ENCODE assay signal across 9 cellular contexts in genomic region chr9:94281101-94281500, GRCh38. TPM values are rescaled to one million over a fixed set of nuclear protein-coding genes. Genes with fewer than 3 reads are reported as not detected.
"Had no signal": no experiment of that assay in that cellular context is flagged by ENCODE, and none has a peak within 500 bp of the region (broad histone marks: within the 10 kb centered on the region; RNA-seq: fewer than 3 reads in every experiment).

No MANE protein-coding gene starts in this region.

- FAIRE-seq: G401.6, GM12878, GM12891, GM12892, GM18507, GM19239 had no signal

- ATAC-seq: GM12878 had no signal

- DNase-seq: GDM1, GF-D8 had no signal

- H3K4me3 ChIP-seq: GM12878 had no signal

RNA-seq across cellular contexts. Expression of gene NUTM2F, which starts 47.3 kb away (rescaled TPM):
- total RNA-seq: G401, GM12878 had no signal
- polyA plus RNA-seq: GM12878 had no signal
